ENCODE assay signal across 8 cellular contexts in genomic region chrX:119955807-119956570, GRCh38. TPM values are rescaled to one million over a fixed set of nuclear protein-coding genes. Genes with fewer than 3 reads are reported as not detected.
DNase-seq lines count a peak whose midpoint lies in the region; ATAC-seq and TF ChIP-seq lines count a peak whose summit lies in the region.
"Not testable (repeated sequence)": the region's sequence is repeated elsewhere in the genome, so short reads cannot be mapped to it uniquely, and the experiment has no call there.

No MANE protein-coding gene starts in this region.

- in situ Hi-C loops in KBM-7 (cut with MboI; ENCODE audit: low pct_unique_long_range_greater_than_20kb, low sequenced_read_pairs), result not testable (repeated sequence)

- ATAC-seq in activated CD4-positive, alpha-beta T cell treated with anti-CD3 and anti-CD28 coated beads for 36 hours, result not testable (repeated sequence)
- ATAC-seq in activated T-cell treated with anti-CD3 and anti-CD28 coated beads, Interleukin-2, amount 50 U/mL, for 72 hours (replicated peaks in 1 of 2), result peak; percentile 82 to 95
- ATAC-seq in natural killer cell, result peak in 2 of 3 donors; percentile 58 to 75
- peak; percentile 84 for ATAC-seq in stimulated activated naive CD8-positive, alpha-beta T cell treated with anti-CD3 and anti-CD28 coated beads, Interleukin-15, Interleukin-2, amounts not matched to agents 100 U/mL and 50 U/mL, for 24 hours

- intact Hi-C loops in activated CD4-positive, alpha-beta T cell treated with anti-CD3 and anti-CD28 coated beads for 36 hours (cut with DNase I, micrococcal nuclease); natural killer cell (cut with micrococcal nuclease): not testable (repeated sequence)

- DNase-seq in KBM-7, result peak; percentile 73
- DNase-seq in activated CD4-positive, alpha-beta T cell treated with anti-CD3 and anti-CD28 coated beads for 36 hours, result peak; percentile 55
- DNase-seq in activated CD8-positive, alpha-beta memory T cell treated with anti-CD3 and anti-CD28 coated beads for 48 hours (ENCODE audit: low read depth in 2 of 3, low spot score in 2 of 3), result peak in 2 of 3 experiments; percentile 21 to 44
- peak; percentile 69 to 77 for DNase-seq in activated T-cell treated with anti-CD3 and anti-CD28 coated beads, Interleukin-2, amount 50 U/mL, for 72 hours
- peak; percentile 68 for DNase-seq in activated naive CD8-positive, alpha-beta T cell treated with anti-CD3 and anti-CD28 coated beads for 36 hours
- DNase-seq in natural killer cell, result peak; percentile 16
- DNase-seq in stimulated activated CD8-positive, alpha-beta memory T cell treated with anti-CD3 and anti-CD28 coated beads, Interleukin-15, amount 100 ng/mL, for 1 hour (ENCODE audit: low read depth), result peak; percentile 8
- peak; percentile 61 for DNase-seq in stimulated activated naive CD8-positive, alpha-beta T cell treated with anti-CD3 and anti-CD28 coated beads, Interleukin-15, Interleukin-2, amounts not matched to agents 100 U/mL and 50 U/mL, for 24 hours

- not testable (repeated sequence) for H3K4me1 Mint-ChIP-seq in activated CD4-positive, alpha-beta T cell treated with anti-CD3 and anti-CD28 coated beads for 36 hours
- peaks cover 11% of the 10 kb centered on the region for H3K4me1 Mint-ChIP-seq in activated T-cell treated with anti-CD3 and anti-CD28 coated beads, Interleukin-2, amount 50 U/mL, for 72 hours (ENCODE audit: low read depth)
- peaks cover 33% of the 10 kb centered on the region for H3K4me1 Mint-ChIP-seq in activated naive CD8-positive, alpha-beta T cell treated with anti-CD3 and anti-CD28 coated beads for 36 hours
- peaks cover 8 to 12% of the 10 kb centered on the region in 2 donors for H3K4me1 Mint-ChIP-seq in natural killer cell

- not testable (repeated sequence) for H3K4me3 Mint-ChIP-seq in activated CD4-positive, alpha-beta T cell treated with anti-CD3 and anti-CD28 coated beads for 36 hours; natural killer cell
- peak overlapping the region; percentile 29 to 63 for H3K4me3 Mint-ChIP-seq in activated T-cell treated with anti-CD3 and anti-CD28 coated beads, Interleukin-2, amount 50 U/mL, for 72 hours
- H3K4me3 Mint-ChIP-seq in activated naive CD8-positive, alpha-beta T cell treated with anti-CD3 and anti-CD28 coated beads for 36 hours, result peak overlapping the region; percentile 29

- POLR2A ChIA-PET in activated CD4-positive, alpha-beta T cell treated with anti-CD3 and anti-CD28 coated beads for 36 hours (lab: Charles Lee), result interaction anchor here (0.6 kb wide), 1 partner anchor 137 kb away, joined by 3 read pairs; no protein-coding TSS in a partner anchor

- not testable (repeated sequence) for TF ChIP-seq CTCF in natural killer cell (IDR thresholded peaks at IDR 0.05)

- peak overlapping the region; percentile 31 for H3K27ac Mint-ChIP-seq in activated CD4-positive, alpha-beta T cell treated with anti-CD3 and anti-CD28 coated beads for 36 hours
- H3K27ac Mint-ChIP-seq in activated T-cell treated with anti-CD3 and anti-CD28 coated beads, Interleukin-2, amount 50 U/mL, for 72 hours, result peak overlapping the region; percentile 57
- peak overlapping the region; percentile 61 for H3K27ac Mint-ChIP-seq in activated naive CD8-positive, alpha-beta T cell treated with anti-CD3 and anti-CD28 coated beads for 36 hours
- H3K27ac Mint-ChIP-seq in natural killer cell, result peak overlapping the region; percentile 59 to 66

- peaks cover 23% of the 10 kb centered on the region for H3K27me3 Mint-ChIP-seq in activated CD4-positive, alpha-beta T cell treated with anti-CD3 and anti-CD28 coated beads for 36 hours
- H3K27me3 Mint-ChIP-seq in activated T-cell treated with anti-CD3 and anti-CD28 coated beads, Interleukin-2, amount 50 U/mL, for 72 hours (ENCODE audit: low read depth), result peaks cover 63% of the 10 kb centered on the region
- peaks cover 27% of the 10 kb centered on the region for H3K27me3 Mint-ChIP-seq in activated naive CD8-positive, alpha-beta T cell treated with anti-CD3 and anti-CD28 coated beads for 36 hours
- peaks cover 3 to 43% of the 10 kb centered on the region in 2 donors for H3K27me3 Mint-ChIP-seq in natural killer cell (ENCODE audit: low read depth in 2 of 2)

- not testable (repeated sequence) for H3K36me3 Mint-ChIP-seq in activated CD4-positive, alpha-beta T cell treated with anti-CD3 and anti-CD28 coated beads for 36 hours (ENCODE audit: low read depth); activated T-cell treated with anti-CD3 and anti-CD28 coated beads, Interleukin-2, amount 50 U/mL, for 72 hours (ENCODE audit: insufficient read depth in 2 of 2); activated naive CD8-positive, alpha-beta T cell treated with anti-CD3 and anti-CD28 coated beads for 36 hours; natural killer cell

- CTCF ChIA-PET in activated CD4-positive, alpha-beta T cell treated with anti-CD3 and anti-CD28 coated beads for 36 hours (lab: Charles Lee), result not testable (repeated sequence)

- H3K9me3 Mint-ChIP-seq in activated CD4-positive, alpha-beta T cell treated with anti-CD3 and anti-CD28 coated beads for 36 hours (ENCODE audit: low read depth); activated T-cell treated with anti-CD3 and anti-CD28 coated beads, Interleukin-2, amount 50 U/mL, for 72 hours; activated naive CD8-positive, alpha-beta T cell treated with anti-CD3 and anti-CD28 coated beads for 36 hours; natural killer cell: not testable (repeated sequence)

RNA-seq across cellular contexts. Expression of gene NKAP, which starts 12.4 kb away (rescaled TPM):
- 10 to 100 TPM; 11.8 to 12.2 TPM for total RNA-seq in activated CD4-positive, alpha-beta T cell treated with anti-CD3 and anti-CD28 coated beads for 36 hours
- total RNA-seq in activated T-cell treated with anti-CD3 and anti-CD28 coated beads, Interleukin-2, amount 50 U/mL, for 72 hours, result 10 to 100 TPM; 17.7 to 19.0 TPM
- 1 to 10 TPM; 8.3 to 9.7 TPM for total RNA-seq in activated naive CD8-positive, alpha-beta T cell treated with anti-CD3 and anti-CD28 coated beads for 36 hours
- 10 to 100 TPM; 14.7 to 20.0 (median 15.4) TPM for total RNA-seq in natural killer cell

Comparison
In these comparisons a context has a peak if more than half of its experiments do, and no peak if none do; other contexts are left out.
1. DNase-seq: peak in every context shown above with its lines; median percentile 73 in KBM-7; 73 in activated T-cell treated with anti-CD3 and anti-CD28 coated beads, Interleukin-2, amount 50 U/mL, for 72 hours; 68 in activated naive CD8-positive, alpha-beta T cell treated with anti-CD3 and anti-CD28 coated beads for 36 hours; 61 in stimulated activated naive CD8-positive, alpha-beta T cell treated with anti-CD3 and anti-CD28 coated beads, Interleukin-15, Interleukin-2, amounts not matched to agents 100 U/mL and 50 U/mL, for 24 hours; 55 in activated CD4-positive, alpha-beta T cell treated with anti-CD3 and anti-CD28 coated beads for 36 hours; 32 in activated CD8-positive, alpha-beta memory T cell treated with anti-CD3 and anti-CD28 coated beads for 48 hours; 16 in natural killer cell; 8 in stimulated activated CD8-positive, alpha-beta memory T cell treated with anti-CD3 and anti-CD28 coated beads, Interleukin-15, amount 100 ng/mL, for 1 hour.